In the genomic region with DNA sequence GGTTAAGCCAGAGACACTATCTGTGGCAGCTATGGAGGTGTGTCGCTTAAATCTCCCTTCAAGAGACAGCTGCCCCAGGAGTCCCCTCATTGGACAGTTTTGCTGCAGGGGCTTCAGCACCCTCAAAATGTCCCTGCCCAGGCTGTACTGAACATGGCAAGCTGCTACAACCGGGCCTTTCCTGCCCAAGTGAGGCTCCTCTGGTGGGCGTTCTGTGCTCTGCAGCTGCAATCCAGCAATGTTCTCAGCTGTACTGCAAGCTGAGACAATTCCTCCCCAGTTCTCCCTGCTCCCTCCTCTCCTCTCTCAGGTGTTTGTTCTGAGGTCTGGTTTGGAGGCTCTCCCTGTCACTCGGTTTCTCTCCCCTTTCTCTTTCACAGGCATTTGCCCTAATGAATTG, we compare ENCODE assay signal across 9 cellular contexts.
DNase-seq lines count a peak whose midpoint lies in the region; ATAC-seq and TF ChIP-seq lines count a peak whose summit lies in the region.
"Had no signal": no experiment of that assay in that cellular context is flagged by ENCODE, and none has a peak within 500 bp of the region (broad histone marks: within the 10 kb centered on the region; RNA-seq: fewer than 3 reads in every experiment).

No MANE protein-coding gene starts in this region.

- H3K9me3 ChIP-seq in PC-3 (ENCODE audit: low read length), result no peaks in the 10 kb centered on the region
- no peaks in the 10 kb centered on the region for H3K9me3 ChIP-seq in upper lobe of right lung

- H4K20me1 ChIP-seq in PC-3 (ENCODE audit: low read length), result no peaks in the 10 kb centered on the region

- no peaks in the 10 kb centered on the region for H3F3A ChIP-seq in PC-3 (ENCODE audit: low read length, unreplicated experiment)

- intact Hi-C loops in PC-3 (cut with micrococcal nuclease), result no loop called here
- intact Hi-C loops in upper lobe of right lung (cut with DNase I), result no loop called here

- no peak overlapping the region for H3K27ac ChIP-seq in PC-3 (ENCODE audit: low read length)
- H3K27ac ChIP-seq in upper lobe of right lung, result no peak overlapping the region

- no peaks in the 10 kb centered on the region for H3K9me2 ChIP-seq in PC-3 (replicated peaks; ENCODE audit: low read length)

- no peak overlapping the region for H2AFZ ChIP-seq in PC-3 (ENCODE audit: low read length)

- no peaks in the 10 kb centered on the region for H3K79me2 ChIP-seq in PC-3 (ENCODE audit: low read length)

- no peak overlapping the region for H3K4me3 ChIP-seq in PC-3 (ENCODE audit: low read length)
- no peak overlapping the region for H3K4me3 ChIP-seq in fibroblast of villous mesenchyme (ENCODE audit: low read depth, low read length)
- H3K4me3 ChIP-seq in upper lobe of right lung, result no peak overlapping the region

- POLR2A ChIA-PET in PC-3 (lab: Charles Lee; ENCODE audit: unreplicated experiment), result no interaction called here

- H3K4me1 ChIP-seq in PC-3 (ENCODE audit: insufficient read depth, low read length) (no peaks in the 10 kb centered on the region), upper lobe of right lung (no peaks in the 10 kb centered on the region)

- CTCF ChIA-PET in PC-3 (lab: Charles Lee), result no interaction called here

- H3K36me3 ChIP-seq in PC-3 (ENCODE audit: low read depth, low read length) (no peaks in the 10 kb centered on the region), upper lobe of right lung (no peaks in the 10 kb centered on the region)

- H3K36me3 Mint-ChIP-seq in activated naive CD4-positive, alpha-beta T cell treated with anti-CD3 and anti-CD28 coated beads, Interleukin-2, amount 50 U/mL, for 72 hours, result no peaks in the 10 kb centered on the region

- H3K4me2 ChIP-seq in PC-3 (ENCODE audit: low read length), result no peak overlapping the region

- peak; percentile 2 for DNase-seq in stimulated activated CD4-positive, alpha-beta T cell treated with anti-CD3 and anti-CD28 coated beads, Interleukin-15, amount 100 ng/mL, for 24 hours
- DNase-seq in stimulated activated CD4-positive, alpha-beta T cell treated with anti-CD3 and anti-CD28 coated beads, Interleukin-4, amount 100 ng/mL, for 24 hours, result no peak
- DNase-seq in PC-3 (peak; percentile 39), fibroblast of villous mesenchyme (ENCODE audit: low read depth) (no peak), upper lobe of right lung (no peak), GM20000 (ENCODE audit: low spot score) (no peak)
- no peak for DNase-seq in activated naive CD4-positive, alpha-beta T cell treated with anti-CD3 and anti-CD28 coated beads, Interleukin-2, amount 50 U/mL, for 72 hours (ENCODE audit: low spot score in 2 of 2)
- DNase-seq: NCI-H1092 had no signal

- H3K27me3 ChIP-seq in PC-3 (ENCODE audit: low read length) (no peaks in the 10 kb centered on the region), upper lobe of right lung (no peaks in the 10 kb centered on the region)

- peak; percentile 55 for TF ChIP-seq CTCF in PC-3 (conservative IDR thresholded peaks at IDR 0.05; ENCODE audit: low read depth, low read length)
- peak; percentile 55 for TF ChIP-seq CTCF in fibroblast of villous mesenchyme (IDR thresholded peaks at IDR 0.05; ENCODE audit: insufficient read depth, low read depth, low read length)
- TF ChIP-seq CTCF in upper lobe of right lung (IDR thresholded peaks at IDR 0.05), result peak; percentile 22
- TF ChIP-seq CTCF in GM20000 (IDR thresholded peaks at IDR 0.05; ENCODE audit: extremely low read depth, missing control alignments), result no peak

- ATAC-seq in PC-3 (peak; percentile 63; the same call in 1 of the 2 replicates), upper lobe of right lung (peak; percentile 24), GM18909 (IDR thresholded peaks at IDR 0.05; ENCODE audit: poor library complexity, unreplicated experiment) (no peak)
- ATAC-seq in activated naive CD4-positive, alpha-beta T cell treated with anti-CD3 and anti-CD28 coated beads, Interleukin-2, amount 50 U/mL, for 72 hours, result no peak

- H3K9ac ChIP-seq in PC-3 (ENCODE audit: low read length), result no peak overlapping the region

- BruUV-seq in PC-3 (replicated peaks; lab: Mats Ljungman, UMichigan), result no TSS peak

- no peak overlapping the region for H3K27ac Mint-ChIP-seq in activated naive CD4-positive, alpha-beta T cell treated with anti-CD3 and anti-CD28 coated beads, Interleukin-2, amount 50 U/mL, for 72 hours

- peaks cover 0 to 3% of the 10 kb centered on the region in 2 donors for H3K9me3 Mint-ChIP-seq in activated naive CD4-positive, alpha-beta T cell treated with anti-CD3 and anti-CD28 coated beads, Interleukin-2, amount 50 U/mL, for 72 hours

Comparison
In these comparisons a context has a peak if more than half of its experiments do, and no peak if none do; other contexts are left out.
1. DNase-seq: peak in stimulated activated CD4-positive, alpha-beta T cell treated with anti-CD3 and anti-CD28 coated beads, Interleukin-15, amount 100 ng/mL, for 24 hours (single experiment) and PC-3 (single experiment); none in stimulated activated CD4-positive, alpha-beta T cell treated with anti-CD3 and anti-CD28 coated beads, Interleukin-4, amount 100 ng/mL, for 24 hours (single experiment), fibroblast of villous mesenchyme (single experiment), upper lobe of right lung (single experiment), GM20000 (single experiment) and activated naive CD4-positive, alpha-beta T cell treated with anti-CD3 and anti-CD28 coated beads, Interleukin-2, amount 50 U/mL, for 72 hours (0 of 2).
2. ATAC-seq: peak in PC-3 (single experiment) and upper lobe of right lung (single experiment); none in GM18909 (single experiment) and activated naive CD4-positive, alpha-beta T cell treated with anti-CD3 and anti-CD28 coated beads, Interleukin-2, amount 50 U/mL, for 72 hours (0 of 2).